Comparison of ENCODE assay signal across 1 cellular context in genomic region chr15:78103406-78104118, GRCh38.
TF ChIP-seq lines count a peak whose summit lies in the region.

No MANE protein-coding gene starts in this region.

TF ChIP-seq in K562, 482 proteins besides CTCF, POLR2A, EP300 and RAD21 (continued from another document):
- 0 out of 6 replicates have a peak, but pooled peaks of 1 of the 3 experiments have one; percentile 28 for TF ChIP-seq ZBTB11 (CRISPR knock-in tag; IDR thresholded peaks at IDR 0.05)
- no peak for TF ChIP-seq TEAD2 (tag; IDR thresholded peaks at IDR 0.05)
